ENCODE assay signal across 23 cellular contexts in genomic region chr17:74415608-74416396, GRCh38. TPM values are rescaled to one million over a fixed set of nuclear protein-coding genes. Genes with fewer than 3 reads are reported as not detected.
"Had no signal": no experiment of that assay in that cellular context is flagged by ENCODE, and none has a peak within 500 bp of the region (broad histone marks: within the 10 kb centered on the region; RNA-seq: fewer than 3 reads in every experiment).

No MANE protein-coding gene starts in this region.

- H3K27me3 ChIP-seq: esophagus muscularis mucosa, gastroesophageal sphincter, sigmoid colon, upper lobe of left lung, uterus had no signal

- H3K4me3 Mint-ChIP-seq: effector memory CD8-positive, alpha-beta T cell; immature natural killer cell; naive thymus-derived CD8-positive, alpha-beta T cell had no signal

- ATAC-seq: effector memory CD8-positive, alpha-beta T cell; gastroesophageal sphincter; left ventricle myocardium superior; naive thymus-derived CD8-positive, alpha-beta T cell had no signal

- H3K36me3 ChIP-seq: esophagus muscularis mucosa, gastroesophageal sphincter, neutrophil, sigmoid colon, upper lobe of left lung, uterus had no signal

- H3K36me3 Mint-ChIP-seq: immature natural killer cell had no signal

- H3K4me1 ChIP-seq: esophagus muscularis mucosa, gastroesophageal sphincter, sigmoid colon, upper lobe of left lung, uterus had no signal

- H3K9me3 ChIP-seq: esophagus muscularis mucosa, gastroesophageal sphincter, neutrophil, sigmoid colon, upper lobe of left lung, uterus had no signal

- H3K27ac Mint-ChIP-seq: effector memory CD8-positive, alpha-beta T cell; immature natural killer cell had no signal

- H3K27ac ChIP-seq: epithelial cell of prostate, esophagus muscularis mucosa, gastroesophageal sphincter, neutrophil, sigmoid colon, skin epidermis, upper lobe of left lung, uterus had no signal

- H3K4me3 ChIP-seq: esophagus muscularis mucosa, gastroesophageal sphincter, lung, sigmoid colon, skin epidermis, upper lobe of left lung, uterus had no signal

- H3K9me3 Mint-ChIP-seq: effector memory CD8-positive, alpha-beta T cell; immature natural killer cell had no signal

- H3K4me1 Mint-ChIP-seq: naive thymus-derived CD8-positive, alpha-beta T cell had no signal

- DNase-seq: effector memory CD8-positive, alpha-beta T cell; glutamatergic neuron; immature natural killer cell; left ventricle myocardium superior; mesendoderm; naive thymus-derived CD8-positive, alpha-beta T cell; sigmoid colon; stimulated activated CD4-positive, alpha-beta T cell treated with anti-CD3 and anti-CD28 coated beads, Interleukin-12 subunit alpha, Interleukin-12 subunit beta, amount 100 ng/mL, for 4 hours; stimulated activated CD4-positive, alpha-beta T cell treated with anti-CD3 and anti-CD28 coated beads, Interleukin-2, amount 100 ng/mL, for 48 hours; stimulated activated naive CD4-positive, alpha-beta T cell treated with Interleukin-2 at 50 U/mL for 16 hours; upper lobe of left lung; uterus had no signal

RNA-seq across cellular contexts. Expression of gene GPRC5C, which starts 16.1 kb away (rescaled TPM):
- total RNA-seq: naive thymus-derived CD8-positive, alpha-beta T cell; pulmonary artery endothelial cell had no signal

RNA-seq across cellular contexts. Expression of gene GPR142, which starts 48.5 kb away (rescaled TPM):
- total RNA-seq: fibroblast of villous mesenchyme; lung; naive thymus-derived CD8-positive, alpha-beta T cell; osteoblast; pulmonary artery endothelial cell had no signal
- polyA plus RNA-seq: keratinocyte, neural cell had no signal

RNA-seq across cellular contexts. Expression of gene CD300A, which starts 50.6 kb away (rescaled TPM):
- total RNA-seq: fibroblast of villous mesenchyme, osteoblast, pulmonary artery endothelial cell had no signal

RNA-seq across cellular contexts. Expression of gene BTBD17, which starts 54.1 kb away (rescaled TPM):
- total RNA-seq: fibroblast of villous mesenchyme; gastroesophageal sphincter; left ventricle myocardium superior; naive thymus-derived CD8-positive, alpha-beta T cell; osteoblast; pulmonary artery endothelial cell; sigmoid colon had no signal
- polyA plus RNA-seq: keratinocyte; lung; naive thymus-derived CD8-positive, alpha-beta T cell had no signal
